8 cellular contexts compared by ENCODE assay signal in the genomic region with DNA sequence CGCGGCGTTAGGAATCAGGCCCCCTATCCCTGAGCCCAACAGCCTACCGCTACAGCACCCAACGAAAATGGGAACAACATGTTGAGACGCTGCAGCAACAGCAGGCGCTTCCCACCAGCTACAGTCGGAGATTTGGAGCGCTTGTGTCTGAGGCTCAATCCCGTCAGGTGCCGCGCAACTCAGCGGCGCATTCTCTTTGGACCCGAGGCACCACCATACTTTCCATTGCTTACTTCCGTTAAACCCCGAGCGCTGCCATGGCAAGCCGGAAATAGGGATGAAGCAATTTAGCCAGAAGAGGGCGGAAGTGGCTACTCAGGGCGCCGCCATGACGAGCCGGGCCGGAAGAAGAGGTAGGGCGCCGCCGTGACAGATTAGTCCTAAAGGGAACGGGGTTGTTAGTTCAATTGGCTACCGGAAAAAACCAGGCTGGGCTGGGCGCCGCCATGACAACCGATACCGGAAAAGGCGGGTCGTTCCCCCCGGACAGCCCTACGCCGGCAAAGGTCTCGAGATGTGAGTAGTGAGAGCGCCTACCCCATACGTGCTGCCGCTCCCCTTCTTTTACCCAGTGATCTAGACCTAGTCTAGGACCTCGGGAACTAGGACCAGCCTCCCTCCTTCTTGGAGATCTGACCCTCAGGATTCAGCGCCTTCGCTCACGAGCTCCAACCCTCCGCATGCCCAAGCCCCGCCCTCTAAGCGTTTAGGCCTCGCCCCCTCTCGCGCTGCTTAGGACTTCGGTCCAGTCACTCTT.
DNase-seq lines count a peak whose midpoint lies in the region; ATAC-seq and TF ChIP-seq lines count a peak whose summit lies in the region.

A gene with protein sequence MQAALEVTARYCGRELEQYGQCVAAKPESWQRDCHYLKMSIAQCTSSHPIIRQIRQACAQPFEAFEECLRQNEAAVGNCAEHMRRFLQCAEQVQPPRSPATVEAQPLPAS (plus strand): TSS at position 476 of the 757 bp plus-strand sequence. CDS start 39 bp downstream, at position 515.

- TF ChIP-seq CTCF in choroid plexus epithelial cell (conservative IDR thresholded peaks at IDR 0.05; ENCODE audit: low read depth, low read length), result no peak

- H3K4me3 ChIP-seq in choroid plexus epithelial cell (ENCODE audit: low read depth, low read length), result peak within 1 kb of the TSS; percentile 89

- ATAC-seq in HG03432 (IDR thresholded peaks at IDR 0.05; ENCODE audit: unreplicated experiment), result peak; percentile 93

- DNase-seq in AML-193 (lab: John Stamatoyannopoulos, UW) (peak; percentile 94 to 97), NCI-H524 (lab: John Stamatoyannopoulos, UW) (peak; percentile 81 to 92), choroid plexus epithelial cell (ENCODE audit: low read depth) (peak; percentile 97), kidney glomerular epithelial cell (lab: John Stamatoyannopoulos, UW) (peak; percentile 95)
- peak; percentile 88 to 89 for DNase-seq in activated CD4-positive, alpha-beta T cell treated with anti-CD3 and anti-CD28 coated beads for 4 hours
- peak; percentile 86 to 93 for DNase-seq in stimulated activated CD4-positive, alpha-beta T cell treated with anti-CD3 and anti-CD28 coated beads, Interleukin-15, amount 100 ng/mL, for 48 hours (ENCODE audit: low read depth in 2 of 2)

- peak; percentile 76 for TF ChIP-seq POLR2A in GM19193 (IDR thresholded peaks at IDR 0.05; ENCODE audit: extremely low read depth, insufficient read depth, insufficient read length)

Comparison
In these comparisons a context has a peak if more than half of its experiments do, and no peak if none do; other contexts are left out.
1. Peak in every context shown above with its lines: DNase-seq, ATAC-seq and H3K4me3 ChIP-seq.